8 cellular contexts compared by ENCODE assay signal in genomic region chr15:75347222-75348033, GRCh38. TPM values are rescaled to one million over a fixed set of nuclear protein-coding genes. Genes with fewer than 3 reads are reported as not detected.
DNase-seq lines count a peak whose midpoint lies in the region; ATAC-seq and TF ChIP-seq lines count a peak whose summit lies in the region.

No MANE protein-coding gene starts in this region.

- H3K4me2 ChIP-seq in BLaER1 (peak overlapping the region; percentile 90), OCI-LY1 (ENCODE audit: low read length) (peak overlapping the region; percentile 82), osteoblast (ENCODE audit: insufficient read depth, low read length) (peak overlapping the region; percentile 80)

- H3K27ac ChIP-seq in BLaER1 (peak overlapping the region; percentile 88), OCI-LY1 (ENCODE audit: low read depth, low read length, poor library complexity, severe bottlenecking) (peak overlapping the region; percentile 93), osteoblast (ENCODE audit: low read depth, low read length) (no peak overlapping the region), aorta (ENCODE audit: low read depth in 1 of 2, low read length in 2 of 2) (peak overlapping the region in 1 of 2 donors; percentile 20)

- no peaks in the 10 kb centered on the region for H3K79me2 ChIP-seq in OCI-LY1 (ENCODE audit: insufficient read depth, low read length)
- no peaks in the 10 kb centered on the region for H3K79me2 ChIP-seq in osteoblast (ENCODE audit: insufficient read depth, low read length)

- H4K20me1 ChIP-seq in BLaER1 (peaks cover 23% of the 10 kb centered on the region), OCI-LY1 (ENCODE audit: insufficient read depth, low read length) (no peaks in the 10 kb centered on the region), osteoblast (ENCODE audit: insufficient read depth, low read length) (peaks cover 2% of the 10 kb centered on the region)

- H3K9me3 ChIP-seq in BLaER1 (peaks cover 16% of the 10 kb centered on the region), OCI-LY1 (ENCODE audit: low read length) (no peaks in the 10 kb centered on the region), osteoblast (ENCODE audit: low read depth, low read length) (no peaks in the 10 kb centered on the region), aorta (ENCODE audit: control insufficient read depth, low read length) (no peaks in the 10 kb centered on the region)

- no peaks in the 10 kb centered on the region for H3F3A ChIP-seq in OCI-LY1 (ENCODE audit: insufficient read depth, low read length)

- ATAC-seq in GM21447 (IDR thresholded peaks at IDR 0.05; ENCODE audit: unreplicated experiment) (peak; percentile 43), aorta (ENCODE audit: low FRiP score) (peak; percentile 78)

- WGBS in aorta, 2 donors, result 0% methylated on average over 63 to 65 of the region's 65 CpGs

- H2AFZ ChIP-seq in OCI-LY1 (ENCODE audit: low read length) (no peak overlapping the region), osteoblast (ENCODE audit: low read length) (peak overlapping the region; percentile 50)

- H3K27me3 ChIP-seq in BLaER1 (no peaks in the 10 kb centered on the region), OCI-LY1 (ENCODE audit: insufficient read depth, low read length) (no peaks in the 10 kb centered on the region), osteoblast (ENCODE audit: insufficient read depth, low read length) (peaks cover 36% of the 10 kb centered on the region), aorta (ENCODE audit: control insufficient read depth in 1 of 2, insufficient read depth in 2 of 2, low read length in 1 of 2) (no peaks in the 10 kb centered on the region)

- intact Hi-C loops in head of caudate nucleus (cut with DNase I), result no loop called here
- intact Hi-C loops in aorta (cut with DNase I), result no loop called here

- peak; percentile 25 for DNase-seq in activated gamma-delta T cell treated with anti-CD3 and anti-CD28 coated beads, Interleukin-2, amount 50 U/mL, for 16 hours (ENCODE audit: low read depth)
- DNase-seq in head of caudate nucleus (peak; percentile 51 to 94 (median 86)), osteoblast (ENCODE audit: insufficient read length, low spot score, missing footprints) (peak; percentile 88), aorta (peak; percentile 80 to 89), SIG-M5 treated with dmso at 0.1 percent for 504 hours (lab: John Stamatoyannopoulos, UW; ENCODE audit: unreplicated experiment) (no peak)

- H3K4me1 ChIP-seq in BLaER1 (peaks cover 79% of the 10 kb centered on the region), OCI-LY1 (ENCODE audit: insufficient read depth, low read length, severe bottlenecking) (peaks cover 49% of the 10 kb centered on the region), osteoblast (ENCODE audit: insufficient read depth, low read length) (peaks cover 6% of the 10 kb centered on the region), aorta (ENCODE audit: control insufficient read depth in 1 of 2, insufficient read depth in 2 of 2, low read length in 2 of 2) (no peaks in the 10 kb centered on the region)

- H3K9ac ChIP-seq in BLaER1 (peak overlapping the region; percentile 82), OCI-LY1 (ENCODE audit: low read length) (peak overlapping the region; percentile 93)

- H3K4me3 ChIP-seq in BLaER1 (peak overlapping the region; percentile 78), OCI-LY1 (ENCODE audit: low read depth, low read length, poor library complexity, severe bottlenecking) (peak overlapping the region; percentile 90), osteoblast (ENCODE audit: insufficient read depth, low read length) (peak overlapping the region; percentile 73), aorta (ENCODE audit: low read length in 2 of 2) (peak overlapping the region; percentile 67 to 71)

- H3K9me2 ChIP-seq in OCI-LY1 (ENCODE audit: low read depth, low read length), result no peaks in the 10 kb centered on the region

- TF ChIP-seq CTCF in OCI-LY1 (IDR thresholded peaks at IDR 0.05; ENCODE audit: low read length), result no peak
- no peak for TF ChIP-seq CTCF in osteoblast (IDR thresholded peaks at IDR 0.05; ENCODE audit: extremely low read depth, low read depth, low read length)

- peaks cover 23% of the 10 kb centered on the region for H3K36me3 ChIP-seq in BLaER1
- peaks cover 37% of the 10 kb centered on the region for H3K36me3 ChIP-seq in OCI-LY1 (ENCODE audit: insufficient read depth, low read length)
- no peaks in the 10 kb centered on the region for H3K36me3 ChIP-seq in osteoblast (ENCODE audit: insufficient read depth, low read length)
- no peaks in the 10 kb centered on the region for H3K36me3 ChIP-seq in aorta (ENCODE audit: control insufficient read depth in 1 of 2, insufficient read depth in 2 of 2, low read length in 1 of 2)

RNA-seq across cellular contexts. Expression of gene NEIL1, which starts 0.6 kb away (rescaled TPM):
- 3.6 and 5.0 TPM in 2 replicates for total RNA-seq in osteoblast
- 10 to 100 TPM; 15.4 to 45.5 TPM for total RNA-seq in aorta
- polyA plus RNA-seq in aorta, result 10 to 100 TPM in 1 of 2 donors, 1 to 10 TPM in 1; 7.9 to 80.4 TPM

RNA-seq across cellular contexts. Expression of gene COMMD4, which starts 11.6 kb away (rescaled TPM):
- total RNA-seq in osteoblast (67.2 and 68.4 TPM in 2 replicates), aorta (10 to 100 TPM; 27.0 to 32.8 TPM)
- 100 to 1,000 TPM in 1 of 2 donors, 10 to 100 TPM in 1; 45.6 to 136 TPM for polyA plus RNA-seq in aorta

RNA-seq across cellular contexts. Expression of gene MAN2C1, which starts 21.0 kb away (rescaled TPM):
- total RNA-seq in osteoblast (123 and 142 TPM in 2 replicates), aorta (100 to 1,000 TPM; 198 to 257 TPM)
- 100 to 1,000 TPM in 1 of 2 donors, 10 to 100 TPM in 1; 49.2 to 768 TPM for polyA plus RNA-seq in aorta
